In the genomic region with DNA sequence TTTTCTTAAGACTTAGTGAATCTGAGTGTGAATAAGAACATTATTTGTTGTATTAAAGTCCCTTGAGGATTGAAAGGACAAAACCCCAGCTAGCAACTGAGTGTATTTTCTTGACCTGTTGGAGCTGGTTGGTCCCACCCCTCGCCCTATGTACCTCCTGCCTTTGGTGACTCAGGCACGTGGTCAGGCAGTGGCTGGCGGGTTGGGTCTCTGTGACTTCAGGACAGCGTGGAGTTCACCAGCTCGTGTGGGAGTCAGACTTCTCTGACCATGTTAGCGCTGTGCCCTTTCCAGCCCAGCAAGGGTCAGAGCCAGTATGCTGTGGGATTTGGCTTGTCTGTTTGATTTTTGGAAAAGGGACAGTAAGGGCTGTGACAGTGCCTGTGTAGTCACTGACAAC, we compare ENCODE assay signal across 2 cellular contexts.
TF ChIP-seq lines count a peak whose summit lies in the region.

No MANE protein-coding gene starts in this region.

TF ChIP-seq in K562, 482 proteins besides CTCF, POLR2A, EP300 and RAD21 (continued from another document and continues in another):
- TF ChIP-seq, protein P1, sequence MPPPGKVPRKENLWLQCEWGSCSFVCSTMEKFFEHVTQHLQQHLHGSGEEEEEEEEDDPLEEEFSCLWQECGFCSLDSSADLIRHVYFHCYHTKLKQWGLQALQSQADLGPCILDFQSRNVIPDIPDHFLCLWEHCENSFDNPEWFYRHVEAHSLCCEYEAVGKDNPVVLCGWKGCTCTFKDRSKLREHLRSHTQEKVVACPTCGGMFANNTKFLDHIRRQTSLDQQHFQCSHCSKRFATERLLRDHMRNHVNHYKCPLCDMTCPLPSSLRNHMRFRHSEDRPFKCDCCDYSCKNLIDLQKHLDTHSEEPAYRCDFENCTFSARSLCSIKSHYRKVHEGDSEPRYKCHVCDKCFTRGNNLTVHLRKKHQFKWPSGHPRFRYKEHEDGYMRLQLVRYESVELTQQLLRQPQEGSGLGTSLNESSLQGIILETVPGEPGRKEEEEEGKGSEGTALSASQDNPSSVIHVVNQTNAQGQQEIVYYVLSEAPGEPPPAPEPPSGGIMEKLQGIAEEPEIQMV (tag; conservative IDR thresholded peaks at IDR 0.05; ENCODE audit: low read depth) = no peak
- 0 out of 2 replicates have a peak, but pooled peaks have one; percentile 8 for TF ChIP-seq CEBPG (CRISPR knock-in tag; IDR thresholded peaks at IDR 0.05)
- TF ChIP-seq CEBPG (tag; conservative IDR thresholded peaks at IDR 0.05 in 1 of 2, IDR thresholded peaks at IDR 0.05 in 1 of 2) = no peak
- TF ChIP-seq JUND (IDR thresholded peaks at IDR 0.05; ENCODE audit: borderline replicate concordance, low read depth, low read length) = peak; percentile 33; the same call in 1 of the 2 replicates
- TF ChIP-seq JUND (tag; IDR thresholded peaks at IDR 0.05; ENCODE audit: borderline replicate concordance, low read depth, low read length) = no peak
- TF ChIP-seq ZNF143 (CRISPR knock-in tag; IDR thresholded peaks at IDR 0.05) = no peak
- TF ChIP-seq HNRNPUL1 (IDR thresholded peaks at IDR 0.05; ENCODE audit: low read length) = no peak
- no peak for TF ChIP-seq ZNF551 (CRISPR knock-in tag; IDR thresholded peaks at IDR 0.05)
- TF ChIP-seq POLR2AphosphoS5 (IDR thresholded peaks at IDR 0.05; ENCODE audit: control insufficient read depth, insufficient read depth, low read depth, low read length) = no peak
- TF ChIP-seq ZC3H11A (IDR thresholded peaks at IDR 0.05; ENCODE audit: low read depth, low read length) = no peak
- TF ChIP-seq, protein P2, sequence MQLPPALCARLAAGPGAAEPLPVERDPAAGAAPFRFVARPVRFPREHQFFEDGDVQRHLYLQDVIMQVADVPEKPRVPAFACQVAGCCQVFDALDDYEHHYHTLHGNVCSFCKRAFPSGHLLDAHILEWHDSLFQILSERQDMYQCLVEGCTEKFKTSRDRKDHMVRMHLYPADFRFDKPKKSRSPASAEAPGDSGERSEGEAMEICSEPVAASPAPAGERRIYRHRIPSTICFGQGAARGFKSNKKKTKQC (CRISPR knock-in tag; IDR thresholded peaks at IDR 0.05) = peak; percentile 53; the same call in 1 of the 2 replicates
- TF ChIP-seq E2F3 (CRISPR knock-in tag; IDR thresholded peaks at IDR 0.05) = no peak
- no peak for TF ChIP-seq CREB1 (IDR thresholded peaks at IDR 0.05)
- no peak for TF ChIP-seq CREB1 (CRISPR knock-in tag; IDR thresholded peaks at IDR 0.05)
- TF ChIP-seq, protein P3, sequence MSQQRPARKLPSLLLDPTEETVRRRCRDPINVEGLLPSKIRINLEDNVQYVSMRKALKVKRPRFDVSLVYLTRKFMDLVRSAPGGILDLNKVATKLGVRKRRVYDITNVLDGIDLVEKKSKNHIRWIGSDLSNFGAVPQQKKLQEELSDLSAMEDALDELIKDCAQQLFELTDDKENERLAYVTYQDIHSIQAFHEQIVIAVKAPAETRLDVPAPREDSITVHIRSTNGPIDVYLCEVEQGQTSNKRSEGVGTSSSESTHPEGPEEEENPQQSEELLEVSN (IDR thresholded peaks at IDR 0.05; ENCODE audit: borderline replicate concordance in 1 of 2, extremely low read depth in 1 of 2, insufficient read depth in 1 of 2, insufficient read length in 1 of 2, low read depth in 1 of 2, low read length in 1 of 2, poor library complexity in 1 of 2, severe bottlenecking in 1 of 2) = peak; percentile 45 to 80
- no peak for TF ChIP-seq ZNF780A (CRISPR knock-in tag; IDR thresholded peaks at IDR 0.05)
- TF ChIP-seq, protein P4, sequence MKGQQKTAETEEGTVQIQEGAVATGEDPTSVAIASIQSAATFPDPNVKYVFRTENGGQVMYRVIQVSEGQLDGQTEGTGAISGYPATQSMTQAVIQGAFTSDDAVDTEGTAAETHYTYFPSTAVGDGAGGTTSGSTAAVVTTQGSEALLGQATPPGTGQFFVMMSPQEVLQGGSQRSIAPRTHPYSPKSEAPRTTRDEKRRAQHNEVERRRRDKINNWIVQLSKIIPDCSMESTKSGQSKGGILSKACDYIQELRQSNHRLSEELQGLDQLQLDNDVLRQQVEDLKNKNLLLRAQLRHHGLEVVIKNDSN (CRISPR knock-in tag; IDR thresholded peaks at IDR 0.05) = peak; percentile 64
- TF ChIP-seq, protein P5, sequence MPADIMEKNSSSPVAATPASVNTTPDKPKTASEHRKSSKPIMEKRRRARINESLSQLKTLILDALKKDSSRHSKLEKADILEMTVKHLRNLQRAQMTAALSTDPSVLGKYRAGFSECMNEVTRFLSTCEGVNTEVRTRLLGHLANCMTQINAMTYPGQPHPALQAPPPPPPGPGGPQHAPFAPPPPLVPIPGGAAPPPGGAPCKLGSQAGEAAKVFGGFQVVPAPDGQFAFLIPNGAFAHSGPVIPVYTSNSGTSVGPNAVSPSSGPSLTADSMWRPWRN (IDR thresholded peaks at IDR 0.05; ENCODE audit: low read depth) = no peak
- TF ChIP-seq JUN (IDR thresholded peaks at IDR 0.05; ENCODE audit: borderline replicate concordance, low read depth, low read length) = 0 out of 2 replicates have a peak, but pooled peaks have one; percentile 12
- TF ChIP-seq JUN (CRISPR knock-in tag; IDR thresholded peaks at IDR 0.05; ENCODE audit: borderline replicate concordance) = no peak
- no peak for TF ChIP-seq SMARCC2 (IDR thresholded peaks at IDR 0.05; ENCODE audit: low read depth)
- TF ChIP-seq, protein P6, sequence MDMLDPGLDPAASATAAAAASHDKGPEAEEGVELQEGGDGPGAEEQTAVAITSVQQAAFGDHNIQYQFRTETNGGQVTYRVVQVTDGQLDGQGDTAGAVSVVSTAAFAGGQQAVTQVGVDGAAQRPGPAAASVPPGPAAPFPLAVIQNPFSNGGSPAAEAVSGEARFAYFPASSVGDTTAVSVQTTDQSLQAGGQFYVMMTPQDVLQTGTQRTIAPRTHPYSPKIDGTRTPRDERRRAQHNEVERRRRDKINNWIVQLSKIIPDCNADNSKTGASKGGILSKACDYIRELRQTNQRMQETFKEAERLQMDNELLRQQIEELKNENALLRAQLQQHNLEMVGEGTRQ (CRISPR knock-in tag; IDR thresholded peaks at IDR 0.05) = peak; percentile 28
- TF ChIP-seq, protein P7, sequence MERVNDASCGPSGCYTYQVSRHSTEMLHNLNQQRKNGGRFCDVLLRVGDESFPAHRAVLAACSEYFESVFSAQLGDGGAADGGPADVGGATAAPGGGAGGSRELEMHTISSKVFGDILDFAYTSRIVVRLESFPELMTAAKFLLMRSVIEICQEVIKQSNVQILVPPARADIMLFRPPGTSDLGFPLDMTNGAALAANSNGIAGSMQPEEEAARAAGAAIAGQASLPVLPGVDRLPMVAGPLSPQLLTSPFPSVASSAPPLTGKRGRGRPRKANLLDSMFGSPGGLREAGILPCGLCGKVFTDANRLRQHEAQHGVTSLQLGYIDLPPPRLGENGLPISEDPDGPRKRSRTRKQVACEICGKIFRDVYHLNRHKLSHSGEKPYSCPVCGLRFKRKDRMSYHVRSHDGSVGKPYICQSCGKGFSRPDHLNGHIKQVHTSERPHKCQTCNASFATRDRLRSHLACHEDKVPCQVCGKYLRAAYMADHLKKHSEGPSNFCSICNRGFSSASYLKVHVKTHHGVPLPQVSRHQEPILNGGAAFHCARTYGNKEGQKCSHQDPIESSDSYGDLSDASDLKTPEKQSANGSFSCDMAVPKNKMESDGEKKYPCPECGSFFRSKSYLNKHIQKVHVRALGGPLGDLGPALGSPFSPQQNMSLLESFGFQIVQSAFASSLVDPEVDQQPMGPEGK (CRISPR knock-in tag; IDR thresholded peaks at IDR 0.05; ENCODE audit: borderline replicate concordance) = no peak
- TF ChIP-seq BCL6 (CRISPR knock-in tag; IDR thresholded peaks at IDR 0.05) = no peak
- no peak for TF ChIP-seq PPARD (CRISPR knock-in tag; IDR thresholded peaks at IDR 0.05)

TF ChIP-seq in HepG2, 621 proteins besides CTCF, POLR2A, EP300 and RAD21 (continued from another document and continues in another):
- TF ChIP-seq BRD4 (CRISPR knock-in tag; IDR thresholded peaks at IDR 0.05) (peak; percentile 45; the same call in 1 of the 2 replicates), SMYD3 (CRISPR knock-in tag; IDR thresholded peaks at IDR 0.05) (no peak), ZNF10 (CRISPR knock-in tag; IDR thresholded peaks at IDR 0.05; ENCODE audit: borderline replicate concordance, low read depth) (no peak), SALL1 (CRISPR knock-in tag; IDR thresholded peaks at IDR 0.05) (peak; percentile 76; the same call in 1 of the 2 replicates), RCOR2 (CRISPR knock-in tag; IDR thresholded peaks at IDR 0.05) (no peak), ZNF557 (CRISPR knock-in tag; IDR thresholded peaks at IDR 0.05) (0 out of 2 replicates have a peak, but pooled peaks have one; percentile 67), SNAPC2 (CRISPR knock-in tag; IDR thresholded peaks at IDR 0.05) (no peak), ZNF484 (CRISPR knock-in tag; IDR thresholded peaks at IDR 0.05; ENCODE audit: borderline replicate concordance, low read depth) (no peak), MYNN (CRISPR knock-in tag; IDR thresholded peaks at IDR 0.05; ENCODE audit: low read depth) (no peak), ARNT (IDR thresholded peaks at IDR 0.05) (no peak), HOXA3 (CRISPR knock-in tag; IDR thresholded peaks at IDR 0.05) (peak; percentile 57; the same call in 1 of the 2 replicates), ISL2 (CRISPR knock-in tag; IDR thresholded peaks at IDR 0.05) (no peak), ARNTL (CRISPR knock-in tag; IDR thresholded peaks at IDR 0.05) (0 out of 2 replicates have a peak, but pooled peaks have one; percentile 21), SAP130 (CRISPR knock-in tag; IDR thresholded peaks at IDR 0.05; ENCODE audit: low read depth) (peak; percentile 25; the same call in 1 of the 2 replicates), MED1 (CRISPR knock-in tag; IDR thresholded peaks at IDR 0.05) (peak; percentile 42; the same call in 1 of the 2 replicates), ZNF607 (CRISPR knock-in tag; IDR thresholded peaks at IDR 0.05; ENCODE audit: borderline replicate concordance) (0 out of 2 replicates have a peak, but pooled peaks have one; percentile 22), ZNF768 (CRISPR knock-in tag; IDR thresholded peaks at IDR 0.05) (peak; percentile 25; the same call in 1 of the 2 replicates), RBM39 (IDR thresholded peaks at IDR 0.05; ENCODE audit: low read depth, low read length, poor library complexity, severe bottlenecking) (no peak), ZNF441 (CRISPR knock-in tag; IDR thresholded peaks at IDR 0.05; ENCODE audit: borderline replicate concordance) (peak; percentile 24; the same call in 1 of the 2 replicates), FOSL2 (CRISPR knock-in tag; IDR thresholded peaks at IDR 0.05) (peak; percentile 37; the same call in 1 of the 2 replicates), ZNF264 (CRISPR knock-in tag; IDR thresholded peaks at IDR 0.05) (no peak), POGZ (CRISPR knock-in tag; IDR thresholded peaks at IDR 0.05) (peak; percentile 80), ZBTB38 (CRISPR knock-in tag; IDR thresholded peaks at IDR 0.05) (peak; percentile 99)
- TF ChIP-seq, protein P8, sequence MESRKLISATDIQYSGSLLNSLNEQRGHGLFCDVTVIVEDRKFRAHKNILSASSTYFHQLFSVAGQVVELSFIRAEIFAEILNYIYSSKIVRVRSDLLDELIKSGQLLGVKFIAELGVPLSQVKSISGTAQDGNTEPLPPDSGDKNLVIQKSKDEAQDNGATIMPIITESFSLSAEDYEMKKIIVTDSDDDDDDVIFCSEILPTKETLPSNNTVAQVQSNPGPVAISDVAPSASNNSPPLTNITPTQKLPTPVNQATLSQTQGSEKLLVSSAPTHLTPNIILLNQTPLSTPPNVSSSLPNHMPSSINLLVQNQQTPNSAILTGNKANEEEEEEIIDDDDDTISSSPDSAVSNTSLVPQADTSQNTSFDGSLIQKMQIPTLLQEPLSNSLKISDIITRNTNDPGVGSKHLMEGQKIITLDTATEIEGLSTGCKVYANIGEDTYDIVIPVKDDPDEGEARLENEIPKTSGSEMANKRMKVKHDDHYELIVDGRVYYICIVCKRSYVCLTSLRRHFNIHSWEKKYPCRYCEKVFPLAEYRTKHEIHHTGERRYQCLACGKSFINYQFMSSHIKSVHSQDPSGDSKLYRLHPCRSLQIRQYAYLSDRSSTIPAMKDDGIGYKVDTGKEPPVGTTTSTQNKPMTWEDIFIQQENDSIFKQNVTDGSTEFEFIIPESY (CRISPR knock-in tag; IDR thresholded peaks at IDR 0.05) = peak; percentile 100
- TF ChIP-seq, protein P9, sequence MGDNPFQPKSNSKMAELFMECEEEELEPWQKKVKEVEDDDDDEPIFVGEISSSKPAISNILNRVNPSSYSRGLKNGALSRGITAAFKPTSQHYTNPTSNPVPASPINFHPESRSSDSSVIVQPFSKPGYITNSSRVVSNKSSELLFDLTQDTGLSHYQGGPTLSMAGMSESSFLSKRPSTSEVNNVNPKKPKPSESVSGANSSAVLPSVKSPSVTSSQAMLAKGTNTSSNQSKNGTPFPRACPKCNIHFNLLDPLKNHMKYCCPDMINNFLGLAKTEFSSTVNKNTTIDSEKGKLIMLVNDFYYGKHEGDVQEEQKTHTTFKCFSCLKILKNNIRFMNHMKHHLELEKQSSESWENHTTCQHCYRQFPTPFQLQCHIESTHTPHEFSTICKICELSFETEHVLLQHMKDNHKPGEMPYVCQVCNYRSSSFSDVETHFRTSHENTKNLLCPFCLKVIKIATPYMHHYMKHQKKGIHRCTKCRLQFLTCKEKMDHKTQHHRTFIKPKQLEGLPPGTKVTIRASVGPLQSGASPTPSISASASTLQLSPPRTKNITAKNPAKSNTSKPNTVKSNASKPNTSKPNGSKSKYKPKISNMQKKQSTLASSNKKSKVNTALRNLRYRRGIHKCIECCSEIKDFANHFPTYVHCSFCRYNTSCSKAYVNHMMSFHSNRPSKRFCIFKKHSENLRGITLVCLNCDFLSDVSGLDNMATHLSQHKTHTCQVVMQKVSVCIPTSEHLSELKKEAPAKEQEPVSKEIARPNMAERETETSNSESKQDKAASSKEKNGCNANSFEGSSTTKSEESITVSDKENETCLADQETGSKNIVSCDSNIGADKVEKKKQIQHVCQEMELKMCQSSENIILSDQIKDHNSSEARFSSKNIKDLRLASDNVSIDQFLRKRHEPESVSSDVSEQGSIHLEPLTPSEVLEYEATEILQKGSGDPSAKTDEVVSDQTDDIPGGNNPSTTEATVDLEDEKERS (CRISPR knock-in tag; IDR thresholded peaks at IDR 0.05) = no peak
- TF ChIP-seq, protein P10, sequence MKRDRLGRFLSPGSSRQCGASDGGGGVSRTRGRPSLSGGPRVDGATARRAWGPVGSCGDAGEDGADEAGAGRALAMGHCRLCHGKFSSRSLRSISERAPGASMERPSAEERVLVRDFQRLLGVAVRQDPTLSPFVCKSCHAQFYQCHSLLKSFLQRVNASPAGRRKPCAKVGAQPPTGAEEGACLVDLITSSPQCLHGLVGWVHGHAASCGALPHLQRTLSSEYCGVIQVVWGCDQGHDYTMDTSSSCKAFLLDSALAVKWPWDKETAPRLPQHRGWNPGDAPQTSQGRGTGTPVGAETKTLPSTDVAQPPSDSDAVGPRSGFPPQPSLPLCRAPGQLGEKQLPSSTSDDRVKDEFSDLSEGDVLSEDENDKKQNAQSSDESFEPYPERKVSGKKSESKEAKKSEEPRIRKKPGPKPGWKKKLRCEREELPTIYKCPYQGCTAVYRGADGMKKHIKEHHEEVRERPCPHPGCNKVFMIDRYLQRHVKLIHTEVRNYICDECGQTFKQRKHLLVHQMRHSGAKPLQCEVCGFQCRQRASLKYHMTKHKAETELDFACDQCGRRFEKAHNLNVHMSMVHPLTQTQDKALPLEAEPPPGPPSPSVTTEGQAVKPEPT (CRISPR knock-in tag; IDR thresholded peaks at IDR 0.05; ENCODE audit: low read depth) = no peak
- TF ChIP-seq, protein P11, sequence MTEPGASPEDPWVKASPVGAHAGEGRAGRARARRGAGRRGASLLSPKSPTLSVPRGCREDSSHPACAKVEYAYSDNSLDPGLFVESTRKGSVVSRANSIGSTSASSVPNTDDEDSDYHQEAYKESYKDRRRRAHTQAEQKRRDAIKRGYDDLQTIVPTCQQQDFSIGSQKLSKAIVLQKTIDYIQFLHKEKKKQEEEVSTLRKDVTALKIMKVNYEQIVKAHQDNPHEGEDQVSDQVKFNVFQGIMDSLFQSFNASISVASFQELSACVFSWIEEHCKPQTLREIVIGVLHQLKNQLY (CRISPR knock-in tag; IDR thresholded peaks at IDR 0.05) = peak; percentile 53; the same call in 1 of the 2 replicates
- TF ChIP-seq, protein P12, sequence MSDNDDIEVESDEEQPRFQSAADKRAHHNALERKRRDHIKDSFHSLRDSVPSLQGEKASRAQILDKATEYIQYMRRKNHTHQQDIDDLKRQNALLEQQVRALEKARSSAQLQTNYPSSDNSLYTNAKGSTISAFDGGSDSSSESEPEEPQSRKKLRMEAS (IDR thresholded peaks at IDR 0.05) = peak; percentile 71
